ENCODE assay signal across 3 cellular contexts in genomic region chr13:53442979-53443378, GRCh38.
TF ChIP-seq lines count a peak whose summit lies in the region.

No MANE protein-coding gene starts in this region.

TF ChIP-seq in A549, 52 proteins besides CTCF, POLR2A, EP300 and RAD21:
- TF ChIP-seq HEYL (CRISPR knock-in tag; IDR thresholded peaks at IDR 0.05) (no peak), MAFK (IDR thresholded peaks at IDR 0.05; ENCODE audit: partially characterized antibody) (peak; percentile 66)
TF ChIP-seq in A549: peak in this region for 1.

TF ChIP-seq in IMR-90, 13 proteins besides CTCF, POLR2A, EP300 and RAD21:
- TF ChIP-seq USF2 (IDR thresholded peaks at IDR 0.05; ENCODE audit: low read depth, low read length) = no peak
- TF ChIP-seq MAFK (IDR thresholded peaks at IDR 0.05; ENCODE audit: low read depth, low read length) = peak; percentile 85
TF ChIP-seq in IMR-90: peak in this region for 1.

TF ChIP-seq in H1, 55 proteins besides CTCF, POLR2A, EP300 and RAD21:
- TF ChIP-seq BCL11A (IDR thresholded peaks at IDR 0.05; ENCODE audit: low read depth in 2 of 2, low read length in 2 of 2) (no peak), POU5F1 (IDR thresholded peaks at IDR 0.05; ENCODE audit: low read depth, low read length) (no peak), GABPA (IDR thresholded peaks at IDR 0.05; ENCODE audit: borderline replicate concordance, insufficient read depth, low read length) (no peak), MAFK (IDR thresholded peaks at IDR 0.05; ENCODE audit: low read depth, low read length) (peak; percentile 85; the same call in 1 of the 2 replicates)
